Comparison of ENCODE assay signal across 8 cellular contexts in genomic region chr15:84600687-84601554, GRCh38. TPM values are rescaled to one million over a fixed set of nuclear protein-coding genes. Genes with fewer than 3 reads are reported as not detected.
DNase-seq lines count a peak whose midpoint lies in the region; ATAC-seq and TF ChIP-seq lines count a peak whose summit lies in the region.

Gene ZSCAN2 (plus strand): TSS chr15:84601009. CDS start chr15:84603928, 2,919 bp downstream.

- H3K36me3 Mint-ChIP-seq in activated naive CD8-positive, alpha-beta T cell: peaks cover 10% of the 10 kb centered on the region
- H3K36me3 Mint-ChIP-seq in glutamatergic neuron (ENCODE audit: unreplicated experiment): peaks cover 4% of the 10 kb centered on the region

- TF ChIP-seq CTCF in GM10248 (IDR thresholded peaks at IDR 0.05; ENCODE audit: control extremely low read depth, extremely low read depth, low read depth, missing control alignments) (no peak), glutamatergic neuron (IDR thresholded peaks at IDR 0.05; ENCODE audit: partially characterized antibody, unreplicated experiment) (no peak), osteoblast (IDR thresholded peaks at IDR 0.05; ENCODE audit: extremely low read depth, low read depth, low read length) (no peak), testis (IDR thresholded peaks at IDR 0.05) (no peak)

- H3K4me3 ChIP-seq in osteoblast (ENCODE audit: insufficient read depth, low read length) (peak within 1 kb of the TSS; percentile 76), testis (peak within 1 kb of the TSS; percentile 75 to 81)

- H3K4me3 Mint-ChIP-seq in activated naive CD8-positive, alpha-beta T cell: peak within 1 kb of the TSS; percentile 95
- H3K4me3 Mint-ChIP-seq in glutamatergic neuron (ENCODE audit: unreplicated experiment): peak within 1 kb of the TSS; percentile 97

- CTCF ChIA-PET in GM10248 (lab: Yijun Ruan, JAX): interaction anchor here (1.0 to 4.0 kb wide), 5 partner anchors 13 to 328 kb away, joined by 3 to 23 read pairs (median 4); no protein-coding TSS in a partner anchor

- no peaks in the 10 kb centered on the region for H4K20me1 ChIP-seq in osteoblast (ENCODE audit: insufficient read depth, low read length)

- 0 to 1% methylated on average over 46 to 59 of the region's 68 CpGs for WGBS in testis, 2 donors

- POLR2A ChIA-PET in GM10248 (lab: Yijun Ruan, JAX): no interaction called here

- no peaks in the 10 kb centered on the region for H3K27me3 Mint-ChIP-seq in activated naive CD8-positive, alpha-beta T cell
- H3K27me3 Mint-ChIP-seq in glutamatergic neuron (ENCODE audit: unreplicated experiment): peaks cover 10% of the 10 kb centered on the region

- no peaks in the 10 kb centered on the region for H3K9me3 Mint-ChIP-seq in activated naive CD8-positive, alpha-beta T cell (ENCODE audit: low read depth)
- peaks cover 5% of the 10 kb centered on the region for H3K9me3 Mint-ChIP-seq in glutamatergic neuron (ENCODE audit: unreplicated experiment)

- peaks cover 6% of the 10 kb centered on the region for H3K79me2 ChIP-seq in osteoblast (ENCODE audit: insufficient read depth, low read length)

- intact Hi-C loops in testis (cut with DNase I; ENCODE audit: low total_unique reads): no loop called here

- H3K4me1 Mint-ChIP-seq in activated naive CD8-positive, alpha-beta T cell (ENCODE audit: low read depth): peaks cover 61% of the 10 kb centered on the region
- peaks cover 22% of the 10 kb centered on the region for H3K4me1 Mint-ChIP-seq in glutamatergic neuron (ENCODE audit: low read depth, unreplicated experiment)

- peak within 1 kb of the TSS; percentile 64 for H3K27ac ChIP-seq in osteoblast (ENCODE audit: low read depth, low read length)
- peak within 1 kb of the TSS; percentile 44 to 68 for H3K27ac ChIP-seq in testis

- H3K27me3 ChIP-seq in osteoblast (ENCODE audit: insufficient read depth, low read length): no peaks in the 10 kb centered on the region
- no peaks in the 10 kb centered on the region for H3K27me3 ChIP-seq in testis

- peak within 1 kb of the TSS; percentile 85 for H3K27ac Mint-ChIP-seq in activated naive CD8-positive, alpha-beta T cell
- peak within 1 kb of the TSS; percentile 96 for H3K27ac Mint-ChIP-seq in glutamatergic neuron (ENCODE audit: unreplicated experiment)

- peaks cover 13% of the 10 kb centered on the region for H3K4me1 ChIP-seq in osteoblast (ENCODE audit: insufficient read depth, low read length)
- no peaks in the 10 kb centered on the region for H3K4me1 ChIP-seq in testis

- peak; percentile 96 for ATAC-seq in HG02623 (IDR thresholded peaks at IDR 0.05; ENCODE audit: unreplicated experiment)
- ATAC-seq in SK-N-SH treated with all-trans-retinoic acid at 6 μM for 48 hours: peak; percentile 99

- H3K4me2 ChIP-seq in osteoblast (ENCODE audit: insufficient read depth, low read length): peak within 1 kb of the TSS; percentile 85

- H3K36me3 ChIP-seq in osteoblast (ENCODE audit: insufficient read depth, low read length) (peaks cover 3% of the 10 kb centered on the region), testis (ENCODE audit: low read depth, missing control alignments) (no peaks in the 10 kb centered on the region)

- H2AFZ ChIP-seq in osteoblast (ENCODE audit: low read length): peak within 1 kb of the TSS; percentile 95

- DNase-seq in GM10248 (ENCODE audit: extremely low spot score): peak; percentile 96
- peak; percentile 88 for DNase-seq in NCI-H1092 treated with DMSO at 0.1 percent for 48 hours (lab: John Stamatoyannopoulos, UW)
- DNase-seq in glutamatergic neuron: peak; percentile 98
- peak; percentile 99 for DNase-seq in osteoblast (ENCODE audit: insufficient read length, low spot score, missing footprints)
- DNase-seq in testis: peak; percentile 98

- no peak for TF ChIP-seq POLR2A in testis (IDR thresholded peaks at IDR 0.05)

- no peaks in the 10 kb centered on the region for H3K9me3 ChIP-seq in osteoblast (ENCODE audit: low read depth, low read length)
- no peaks in the 10 kb centered on the region for H3K9me3 ChIP-seq in testis

TF ChIP-seq in SK-N-SH treated with all-trans-retinoic acid at 6 μM for 48 hours, 23 proteins besides CTCF, POLR2A, EP300 and RAD21:
- TF ChIP-seq POU6F1 (CRISPR knock-in tag; IDR thresholded peaks at IDR 0.05; ENCODE audit: borderline replicate concordance, low read depth) (no peak), TCF4 (CRISPR knock-in tag; IDR thresholded peaks at IDR 0.05; ENCODE audit: borderline replicate concordance) (no peak), BACH2 (CRISPR knock-in tag; IDR thresholded peaks at IDR 0.05; ENCODE audit: borderline replicate concordance) (no peak), RARB (CRISPR knock-in tag; IDR thresholded peaks at IDR 0.05) (no peak), ESRRG (CRISPR knock-in tag; IDR thresholded peaks at IDR 0.05) (no peak), OSR1 (CRISPR knock-in tag; IDR thresholded peaks at IDR 0.05) (no peak), ZC3H10 (CRISPR knock-in tag; IDR thresholded peaks at IDR 0.05) (no peak), GLIS3 (CRISPR knock-in tag; IDR thresholded peaks at IDR 0.05) (no peak), PATZ1 (CRISPR knock-in tag; IDR thresholded peaks at IDR 0.05; ENCODE audit: borderline replicate concordance) (no peak), ZFP30 (CRISPR knock-in tag; IDR thresholded peaks at IDR 0.05) (no peak), CSDC2 (CRISPR knock-in tag; IDR thresholded peaks at IDR 0.05) (no peak), PPARA (CRISPR knock-in tag; IDR thresholded peaks at IDR 0.05; ENCODE audit: borderline replicate concordance) (no peak), ARNTL (CRISPR knock-in tag; IDR thresholded peaks at IDR 0.05; ENCODE audit: borderline replicate concordance, low read depth) (no peak)

RNA-seq across cellular contexts. Expression of gene ZSCAN2, which starts in this region (rescaled TPM):
- 40.0 TPM for total RNA-seq in glutamatergic neuron (ENCODE audit: unreplicated experiment)
- total RNA-seq in osteoblast: 14.1 and 14.7 TPM in 2 replicates
- total RNA-seq in testis: 10 to 100 TPM; 15.3 to 16.1 TPM
- polyA plus RNA-seq in testis (ENCODE audit: insufficient read depth, low read depth, low replicate concordance): 18.6 TPM

Comparison
In these comparisons a context has a peak if more than half of its experiments do, and no peak if none do; other contexts are left out.
1. Peak in every context shown above with its lines: DNase-seq, ATAC-seq, H3K4me3 ChIP-seq and H3K27ac ChIP-seq.